Comparison of ENCODE assay signal across 13 cellular contexts in the genomic region with DNA sequence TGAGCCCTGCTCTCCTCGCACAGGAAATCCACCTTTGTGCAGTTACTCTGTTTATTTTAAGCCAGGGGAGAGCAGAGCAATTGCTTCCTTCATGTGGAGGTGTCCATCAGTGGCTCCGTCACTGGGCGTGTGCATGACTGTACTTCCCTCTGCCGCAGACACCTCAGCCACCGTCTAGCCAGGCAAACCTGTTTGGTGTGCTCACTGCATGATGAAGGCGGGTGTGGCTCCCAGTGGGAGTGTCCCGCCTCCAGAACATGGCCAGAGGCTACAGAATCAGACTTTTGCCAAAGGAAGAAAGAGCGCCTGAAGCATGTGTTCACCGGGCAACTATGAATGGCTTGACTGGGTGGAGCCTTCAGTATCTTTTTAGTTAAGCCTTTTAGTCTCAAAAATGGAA. TPM values are rescaled to one million over a fixed set of nuclear protein-coding genes. Genes with fewer than 3 reads are reported as not detected.
DNase-seq lines count a peak whose midpoint lies in the region; ATAC-seq, FAIRE-seq and TF ChIP-seq lines count a peak whose summit lies in the region.
"Had no signal": no experiment of that assay in that cellular context is flagged by ENCODE, and none has a peak within 500 bp of the region (broad histone marks: within the 10 kb centered on the region; RNA-seq: fewer than 3 reads in every experiment).

No MANE protein-coding gene starts in this region.

- no peaks in the 10 kb centered on the region for H3K4me1 Mint-ChIP-seq in immature natural killer cell
- H3K4me1 Mint-ChIP-seq: naive B cell had no signal

- no peaks in the 10 kb centered on the region for H3K36me3 ChIP-seq in small intestine (ENCODE audit: control insufficient read depth in 2 of 2, insufficient read depth in 2 of 2, low read length in 2 of 2)

- TF ChIP-seq CTCF in fibroblast of mammary gland (conservative IDR thresholded peaks at IDR 0.05; ENCODE audit: control insufficient read depth, insufficient read depth, low read depth, low read length) = no peak

- H3K9me3 ChIP-seq in small intestine (ENCODE audit: control insufficient read depth, low read depth) = no peaks in the 10 kb centered on the region

- peak; percentile 73 for DNase-seq in H54 (ENCODE audit: insufficient read length, low spot score)
- DNase-seq in NCI-H748 treated with DMSO at 0.1 percent for 48 hours (lab: John Stamatoyannopoulos, UW) = peak; percentile 58
- peak; percentile 41 for DNase-seq in fibroblast of mammary gland (ENCODE audit: low read depth)
- DNase-seq in small intestine = peak; percentile 94
- DNase-seq in Kasumi-1 (lab: John Stamatoyannopoulos, UW) = no peak
- DNase-seq in immature natural killer cell = no peak
- DNase-seq: activated T-cell treated with anti-CD3 and anti-CD28 coated beads, Interleukin-2, amount 50 U/mL, for 48 hours; cerebellar nuclear complex; GF-D8; naive B cell had no signal

- no peak overlapping the region for H3K4me3 Mint-ChIP-seq in immature natural killer cell
- H3K4me3 Mint-ChIP-seq: naive B cell; stimulated activated naive CD8-positive, alpha-beta T cell treated with anti-CD3 and anti-CD28 coated beads, Interleukin-15, Interleukin-2, amounts not matched to agents 100 ng/mL and 50 ng/mL, for 24 hours had no signal

- WGBS in small intestine, 3 donors = 16 to 62% (median 37%) methylated on average over 9 of the region's 9 CpGs

- no peaks in the 10 kb centered on the region for H3K36me3 Mint-ChIP-seq in immature natural killer cell
- H3K36me3 Mint-ChIP-seq: naive B cell had no signal

- H3K9me3 Mint-ChIP-seq in immature natural killer cell = no peaks in the 10 kb centered on the region
- H3K9me3 Mint-ChIP-seq: naive B cell; stimulated activated naive CD8-positive, alpha-beta T cell treated with anti-CD3 and anti-CD28 coated beads, Interleukin-15, Interleukin-2, amounts not matched to agents 100 ng/mL and 50 ng/mL, for 24 hours had no signal

- TF ChIP-seq POLR2A in H54 (IDR thresholded peaks at IDR 0.05; ENCODE audit: low read depth, low read length) = no peak

- FAIRE-seq in H54 (lab: Jason Lieb, UNC) (peak; percentile 85), small intestine (lab: Jason Lieb, UNC) (no peak)

- H3K27ac Mint-ChIP-seq in immature natural killer cell = no peak overlapping the region
- H3K27ac Mint-ChIP-seq: naive B cell; stimulated activated naive CD8-positive, alpha-beta T cell treated with anti-CD3 and anti-CD28 coated beads, Interleukin-15, Interleukin-2, amounts not matched to agents 100 ng/mL and 50 ng/mL, for 24 hours had no signal

- peaks cover 0 to 2% (median 2%) of the 10 kb centered on the region in 3 donors for H3K27me3 Mint-ChIP-seq in immature natural killer cell (ENCODE audit: low read depth in 3 of 3)
- H3K27me3 Mint-ChIP-seq: stimulated activated naive CD8-positive, alpha-beta T cell treated with anti-CD3 and anti-CD28 coated beads, Interleukin-15, Interleukin-2, amounts not matched to agents 100 ng/mL and 50 ng/mL, for 24 hours had no signal

- no peaks in the 10 kb centered on the region for H3K4me1 ChIP-seq in small intestine (ENCODE audit: control insufficient read depth in 2 of 2, insufficient read depth in 1 of 2, low read depth in 1 of 2, low read length in 1 of 2)

- H3K27me3 ChIP-seq in small intestine (ENCODE audit: control insufficient read depth in 2 of 2, insufficient read depth in 2 of 2, low read length in 2 of 2) = no peaks in the 10 kb centered on the region

- no peak overlapping the region for H3K27ac ChIP-seq in small intestine (ENCODE audit: low read depth in 1 of 2, low read length in 1 of 2)

- H3K4me3 ChIP-seq in fibroblast of mammary gland (ENCODE audit: control insufficient read depth, low read depth, low read length) (no peak overlapping the region), small intestine (ENCODE audit: low read depth in 1 of 2, low read length in 2 of 2) (no peak overlapping the region)

- no peak for ATAC-seq in GM18907 (IDR thresholded peaks at IDR 0.05; ENCODE audit: unreplicated experiment)
- no peak for ATAC-seq in HG03025 (IDR thresholded peaks at IDR 0.05; ENCODE audit: low FRiP score, unreplicated experiment)

RNA-seq across cellular contexts. Expression of a gene that starts 26.1 kb away (rescaled TPM):
- polyA plus RNA-seq in small intestine (1 to 10 TPM; 2.4 to 7.7 (median 4.7) TPM), immature natural killer cell (not detected)

Comparison
In these comparisons a context has a peak if more than half of its experiments do, and no peak if none do; other contexts are left out.
1. DNase-seq: peak in H54 (single experiment), NCI-H748 treated with DMSO at 0.1 percent for 48 hours (single experiment), fibroblast of mammary gland (single experiment) and small intestine (single experiment); none in Kasumi-1 (0 of 2) and immature natural killer cell (0 of 3).